23 cellular contexts compared by ENCODE assay signal in the genomic region with DNA sequence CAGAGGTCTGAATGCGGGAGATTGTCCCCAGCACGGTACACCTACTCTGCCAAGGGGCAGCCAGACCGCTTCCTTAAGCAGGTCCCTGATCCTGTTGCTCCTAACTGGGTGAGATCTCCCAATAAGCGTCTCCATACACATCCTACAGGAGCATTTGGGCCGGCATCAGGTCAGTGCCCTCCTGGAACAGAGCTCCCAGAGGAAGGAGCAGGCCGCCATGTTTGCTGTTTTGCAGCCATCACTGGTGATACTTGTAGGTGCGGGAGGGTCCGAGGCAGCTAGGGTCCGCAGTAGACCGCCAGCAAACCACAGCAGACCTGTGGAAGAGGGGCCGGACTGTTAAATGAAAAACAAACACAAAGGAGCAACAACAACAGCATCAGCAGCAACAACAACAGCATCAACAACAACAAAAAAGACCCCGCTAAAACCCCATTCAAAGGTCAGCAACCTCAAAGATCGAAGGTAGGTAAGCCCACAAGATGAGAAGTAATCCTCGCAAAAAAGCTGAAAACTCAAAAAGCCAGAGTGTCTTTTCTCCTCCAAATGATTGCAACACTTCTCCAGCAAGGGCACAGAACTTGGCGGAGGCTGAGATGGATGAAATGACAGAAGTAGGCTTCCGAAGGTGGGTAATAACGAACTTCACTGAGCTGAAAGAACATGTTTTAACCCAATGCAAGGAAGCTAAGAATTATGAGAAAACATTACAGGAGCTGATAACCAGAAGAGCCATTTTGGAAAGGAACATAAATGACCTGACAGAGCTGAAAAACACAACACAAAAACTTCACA.
"Had no signal": no experiment of that assay in that cellular context is flagged by ENCODE, and none has a peak within 500 bp of the region (broad histone marks: within the 10 kb centered on the region; RNA-seq: fewer than 3 reads in every experiment).

No MANE protein-coding gene starts in this region.

- H3K9me3 ChIP-seq: right atrium auricular region, tibial artery had no signal

- H3K4me3 Mint-ChIP-seq: naive thymus-derived CD4-positive, alpha-beta T cell; nephron; type B pancreatic cell had no signal

- H3K27ac ChIP-seq: dorsolateral prefrontal cortex, parathyroid adenoma, right atrium auricular region, stomach, tibial artery had no signal

- ATAC-seq: left lobe of liver; naive thymus-derived CD4-positive, alpha-beta T cell; sciatic nerve had no signal

- H3K4me2 ChIP-seq: smooth muscle cell had no signal

- H3K4me3 ChIP-seq: dorsolateral prefrontal cortex, right atrium auricular region, smooth muscle cell, stomach, tibial artery had no signal

- H3K9ac ChIP-seq: parathyroid adenoma had no signal

- H3K27ac Mint-ChIP-seq: naive thymus-derived CD4-positive, alpha-beta T cell; nephron; progenitor cell of endocrine pancreas; type B pancreatic cell had no signal

- H3K36me3 ChIP-seq: right atrium auricular region, stomach, tibial artery had no signal

- H3K4me1 ChIP-seq: parathyroid adenoma, right atrium auricular region, stomach, tibial artery had no signal

- H3K9me3 Mint-ChIP-seq: nephron, type B pancreatic cell had no signal

- H3K27me3 ChIP-seq: dorsolateral prefrontal cortex, right atrium auricular region, stomach, tibial artery had no signal

- DNase-seq: dorsolateral prefrontal cortex; effector CD4-positive, alpha-beta T cell; mesenchymal stem cell; midbrain; naive thymus-derived CD4-positive, alpha-beta T cell; stimulated activated CD4-positive, alpha-beta T cell treated with anti-CD3 and anti-CD28 coated beads, Interleukin-12 subunit alpha, Interleukin-12 subunit beta, amount 100 ng/mL, for 4 hours; stimulated activated CD4-positive, alpha-beta T cell treated with anti-CD3 and anti-CD28 coated beads, Interleukin-1b, Interleukin-23, amount 100 ng/mL, for 48 hours; stimulated activated CD4-positive, alpha-beta T cell treated with anti-CD3 and anti-CD28 coated beads, Interleukin-4, amount 100 ng/mL, for 1 hour; stimulated activated CD8-positive, alpha-beta memory T cell treated with anti-CD3 and anti-CD28 coated beads, Interleukin-4, amount 100 ng/mL, for 48 hours; stimulated activated naive CD4-positive, alpha-beta T cell treated with Interleukin-2 at 50 U/mL for 16 hours; stomach had no signal

- H3K27me3 Mint-ChIP-seq: naive thymus-derived CD4-positive, alpha-beta T cell; progenitor cell of endocrine pancreas; type B pancreatic cell had no signal

- H3K79me2 ChIP-seq: parathyroid adenoma had no signal

- H3K36me3 Mint-ChIP-seq: type B pancreatic cell had no signal

- H2AFZ ChIP-seq: parathyroid adenoma had no signal

- FAIRE-seq: colon, frontal cortex, keratinocyte had no signal

- H3K4me1 Mint-ChIP-seq: naive thymus-derived CD4-positive, alpha-beta T cell; nephron had no signal
